ENCODE assay signal across 9 cellular contexts in the genomic region with DNA sequence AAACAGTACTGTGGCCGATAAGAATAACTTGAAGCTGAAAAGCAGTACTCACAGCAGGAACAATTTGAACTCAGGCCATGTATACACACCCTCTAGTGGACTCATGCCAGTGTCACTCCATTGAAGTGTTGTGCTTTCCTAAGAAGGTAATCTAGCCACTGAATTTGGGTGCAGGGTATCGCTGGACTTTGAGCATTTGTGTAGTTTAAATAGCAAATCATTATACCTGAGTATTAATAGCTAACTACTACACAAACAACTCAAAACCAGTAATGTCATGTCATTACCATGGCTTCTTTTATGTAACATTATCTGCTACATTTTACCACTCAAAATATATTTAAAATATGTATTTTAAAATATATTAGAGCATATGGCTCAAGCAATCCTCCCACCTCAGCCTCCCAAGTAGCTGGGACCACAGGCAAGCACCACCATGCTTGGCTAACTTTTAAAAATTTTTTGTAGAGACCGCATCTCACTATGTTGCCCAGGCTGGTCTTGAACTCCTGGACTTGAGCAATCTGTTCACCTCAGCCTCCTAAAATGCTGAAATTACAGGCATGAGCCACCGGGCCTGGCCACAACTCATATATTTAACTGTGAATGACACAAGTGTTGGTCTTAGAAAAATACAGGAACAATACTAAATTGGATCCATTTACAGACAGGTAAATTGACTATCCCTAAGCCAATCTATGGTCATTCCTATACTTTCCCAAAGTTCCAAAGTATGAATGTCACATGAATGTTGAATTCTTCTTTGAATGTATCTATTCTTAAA. TPM values are rescaled to one million over a fixed set of nuclear protein-coding genes. Genes with fewer than 3 reads are reported as not detected.
A peak's percentile ranks its signal among the peaks of the same experiment; 100 is the strongest.
DNase-seq lines count a peak whose midpoint lies in the region; ATAC-seq and TF ChIP-seq lines count a peak whose summit lies in the region.
"Had no signal": no experiment of that assay in that cellular context is flagged by ENCODE, and none has a peak within 500 bp of the region (broad histone marks: within the 10 kb centered on the region; RNA-seq: fewer than 3 reads in every experiment).

No MANE protein-coding gene starts in this region.

- no peak for ATAC-seq in GM19324 (IDR thresholded peaks at IDR 0.05; ENCODE audit: low FRiP score, unreplicated experiment)
- no peak for ATAC-seq in activated naive CD4-positive, alpha-beta T cell treated with anti-CD3 and anti-CD28 coated beads, Interleukin-2, amount 50 U/mL, for 72 hours
- no peak for ATAC-seq in HG03457 (IDR thresholded peaks at IDR 0.05; ENCODE audit: unreplicated experiment)

- H3K27ac Mint-ChIP-seq in activated T-helper 2 cell treated with anti-CD3 and anti-CD28 coated beads, Interferon-gamma antibody, Interleukin-2, Interleukin-4, amounts not matched to agents 10 μg/mL and 5 μg/mL and 100 μg/mL, durations not matched to agents 14 hours and 24 hours and 36 hours = peak overlapping the region; percentile 33
- H3K27ac Mint-ChIP-seq in activated naive CD4-positive, alpha-beta T cell treated with anti-CD3 and anti-CD28 coated beads, Interleukin-2, amount 50 U/mL, for 72 hours = no peak overlapping the region
- H3K27ac Mint-ChIP-seq: memory B cell had no signal

- no peak for TF ChIP-seq CTCF in GM13977 (IDR thresholded peaks at IDR 0.05; ENCODE audit: extremely low read depth, insufficient read depth, missing control alignments)

- peaks cover 49% of the 10 kb centered on the region for H3K36me3 ChIP-seq in ACC112 (ENCODE audit: insufficient read depth, low read length)

- H3K27me3 Mint-ChIP-seq in activated T-helper 2 cell treated with anti-CD3 and anti-CD28 coated beads, Interferon-gamma antibody, Interleukin-2, Interleukin-4, amounts not matched to agents 10 μg/mL and 5 μg/mL and 100 μg/mL, durations not matched to agents 14 hours and 24 hours and 36 hours (ENCODE audit: low read depth) = no peaks in the 10 kb centered on the region
- H3K27me3 Mint-ChIP-seq: memory B cell had no signal

- H3K79me2 ChIP-seq in ACC112 (ENCODE audit: control insufficient read depth, insufficient read depth, low read length, unreplicated experiment) = peaks cover 59% of the 10 kb centered on the region

- intact Hi-C loops in activated T-helper 2 cell treated with anti-CD3 and anti-CD28 coated beads, Interferon-gamma antibody, Interleukin-2, Interleukin-4, amounts not matched to agents 10 μg/mL and 5 μg/mL and 100 μg/mL, durations not matched to agents 14 hours and 24 hours and 36 hours (cut with micrococcal nuclease) = no loop called here

- H3K4me3 Mint-ChIP-seq in activated T-helper 2 cell treated with anti-CD3 and anti-CD28 coated beads, Interferon-gamma antibody, Interleukin-2, Interleukin-4, amounts not matched to agents 10 μg/mL and 5 μg/mL and 100 μg/mL, durations not matched to agents 14 hours and 24 hours and 36 hours (ENCODE audit: low read depth) = no peak overlapping the region
- H3K4me3 Mint-ChIP-seq: memory B cell had no signal

- DNase-seq in H4 (ENCODE audit: low spot score) (peak; percentile 16), iPS-NIHi7 (ENCODE audit: extremely low spot score) (peak; percentile 8), GM13977 (ENCODE audit: low spot score) (no peak)
- DNase-seq in activated T-helper 2 cell treated with anti-CD3 and anti-CD28 coated beads, Interferon-gamma antibody, Interleukin-2, Interleukin-4, amounts not matched to agents 10 μg/mL and 5 μg/mL and 100 μg/mL, durations not matched to agents 14 hours and 24 hours and 36 hours (ENCODE audit: low spot score) = no peak
- DNase-seq in activated naive CD4-positive, alpha-beta T cell treated with anti-CD3 and anti-CD28 coated beads, Interleukin-2, amount 50 U/mL, for 72 hours (ENCODE audit: low spot score in 2 of 2) = no peak

- H3K4me1 ChIP-seq in ACC112 (ENCODE audit: control insufficient read depth, insufficient read depth, low read length, unreplicated experiment) = peaks cover 18% of the 10 kb centered on the region

- H2AFZ ChIP-seq in ACC112 (ENCODE audit: low read length, unreplicated experiment) = no peak overlapping the region

- H3K36me3 Mint-ChIP-seq in activated T-helper 2 cell treated with anti-CD3 and anti-CD28 coated beads, Interferon-gamma antibody, Interleukin-2, Interleukin-4, amounts not matched to agents 10 μg/mL and 5 μg/mL and 100 μg/mL, durations not matched to agents 14 hours and 24 hours and 36 hours (ENCODE audit: low read depth) = peaks cover 79% of the 10 kb centered on the region
- peaks cover 7 to 25% of the 10 kb centered on the region in 2 donors for H3K36me3 Mint-ChIP-seq in activated naive CD4-positive, alpha-beta T cell treated with anti-CD3 and anti-CD28 coated beads, Interleukin-2, amount 50 U/mL, for 72 hours

- in situ Hi-C loops in GM13977 (cut with MboI; ENCODE audit: low pct_unique_long_range_greater_than_20kb, low sequenced_read_pairs, unreplicated experiment) = no loop called here

- H3K4me3 ChIP-seq in ACC112 (ENCODE audit: low read depth, low read length) = no peak overlapping the region

- H3K9me3 Mint-ChIP-seq in activated T-helper 2 cell treated with anti-CD3 and anti-CD28 coated beads, Interferon-gamma antibody, Interleukin-2, Interleukin-4, amounts not matched to agents 10 μg/mL and 5 μg/mL and 100 μg/mL, durations not matched to agents 14 hours and 24 hours and 36 hours = no peaks in the 10 kb centered on the region
- H3K9me3 Mint-ChIP-seq in activated naive CD4-positive, alpha-beta T cell treated with anti-CD3 and anti-CD28 coated beads, Interleukin-2, amount 50 U/mL, for 72 hours = no peaks in the 10 kb centered on the region
- H3K9me3 Mint-ChIP-seq: memory B cell had no signal

- no peaks in the 10 kb centered on the region for H3K27me3 ChIP-seq in ACC112 (ENCODE audit: insufficient read depth, low read length)

- H3K27ac ChIP-seq in ACC112 (ENCODE audit: low read depth, low read length) = peak overlapping the region; percentile 58

- H3K4me1 Mint-ChIP-seq in activated T-helper 2 cell treated with anti-CD3 and anti-CD28 coated beads, Interferon-gamma antibody, Interleukin-2, Interleukin-4, amounts not matched to agents 10 μg/mL and 5 μg/mL and 100 μg/mL, durations not matched to agents 14 hours and 24 hours and 36 hours (ENCODE audit: low read depth) = peaks cover 32% of the 10 kb centered on the region

RNA-seq across cellular contexts. Expression of a gene that starts 25.6 kb away (rescaled TPM):
- total RNA-seq in H4 (2014; rRNA removed; shearing (Covaris generic)) = 2.3 and 3.9 TPM in 2 replicates
- total RNA-seq in activated T-helper 2 cell treated with anti-CD3 and anti-CD28 coated beads, Interferon-gamma antibody, Interleukin-2, Interleukin-4, amounts not matched to agents 10 μg/mL and 5 μg/mL and 100 μg/mL, durations not matched to agents 14 hours and 24 hours and 36 hours = 20.5 and 26.0 TPM in 2 replicates
- total RNA-seq in activated naive CD4-positive, alpha-beta T cell treated with anti-CD3 and anti-CD28 coated beads, Interleukin-2, amount 50 U/mL, for 72 hours = 10 to 100 TPM; 27.3 to 30.4 TPM

RNA-seq across cellular contexts. Expression of a gene that starts 28.1 kb away (rescaled TPM):
- total RNA-seq in H4 (2014; rRNA removed; shearing (Covaris generic)) = 184 and 292 TPM in 2 replicates
- 407 and 425 TPM in 2 replicates for total RNA-seq in activated T-helper 2 cell treated with anti-CD3 and anti-CD28 coated beads, Interferon-gamma antibody, Interleukin-2, Interleukin-4, amounts not matched to agents 10 μg/mL and 5 μg/mL and 100 μg/mL, durations not matched to agents 14 hours and 24 hours and 36 hours
- 100 to 1,000 TPM; 252 to 310 TPM for total RNA-seq in activated naive CD4-positive, alpha-beta T cell treated with anti-CD3 and anti-CD28 coated beads, Interleukin-2, amount 50 U/mL, for 72 hours

Comparison
In these comparisons a context has a peak if more than half of its experiments do, and no peak if none do; other contexts are left out.
1. DNase-seq: peak in H4 (single experiment) and iPS-NIHi7 (single experiment); none in activated T-helper 2 cell treated with anti-CD3 and anti-CD28 coated beads, Interferon-gamma antibody, Interleukin-2, Interleukin-4, amounts not matched to agents 10 μg/mL and 5 μg/mL and 100 μg/mL, durations not matched to agents 14 hours and 24 hours and 36 hours (single experiment), GM13977 (single experiment) and activated naive CD4-positive, alpha-beta T cell treated with anti-CD3 and anti-CD28 coated beads, Interleukin-2, amount 50 U/mL, for 72 hours (0 of 2).